Comparison of ENCODE assay signal across 26 cellular contexts in genomic region chr5:18999478-18999877, GRCh38.
"Had no signal": no experiment of that assay in that cellular context is flagged by ENCODE, and none has a peak within 500 bp of the region (broad histone marks: within the 10 kb centered on the region; RNA-seq: fewer than 3 reads in every experiment).

No MANE protein-coding gene starts in this region.

- H3K4me1 ChIP-seq: esophagus squamous epithelium, gastrocnemius medialis, heart right ventricle, left lung, lower lobe of right lung had no signal

- FAIRE-seq: endometrium, islet of Langerhans, keratinocyte had no signal

- H3K9me3 ChIP-seq: esophagus squamous epithelium, gastrocnemius medialis, lower lobe of right lung, mucosa of descending colon had no signal

- H3K4me3 ChIP-seq: esophagus squamous epithelium, gastrocnemius medialis, heart right ventricle, left lung, lower lobe of right lung, mucosa of descending colon had no signal

- ATAC-seq: effector memory CD8-positive, alpha-beta T cell; esophagus mucosa; gastrocnemius medialis; heart right ventricle; left cardiac atrium; left lung; left ventricle myocardium superior; lower lobe of right lung; mucosa of descending colon; naive thymus-derived CD8-positive, alpha-beta T cell had no signal

- DNase-seq: cortex of kidney; effector CD8-positive, alpha-beta T cell; effector memory CD8-positive, alpha-beta T cell; endodermal cell; erythroblast; esophagus squamous epithelium; foreskin fibroblast; foreskin melanocyte; gastrocnemius medialis; glutamatergic neuron; head of caudate nucleus; heart right ventricle; hippocampal formation; left cardiac atrium; left lung; left ventricle myocardium superior; lower lobe of right lung; mesenchymal stem cell; mucosa of descending colon; naive B cell; naive thymus-derived CD8-positive, alpha-beta T cell had no signal

- H3K36me3 ChIP-seq: esophagus squamous epithelium, gastrocnemius medialis, heart right ventricle, left lung, lower lobe of right lung had no signal

- H3K27me3 ChIP-seq: esophagus squamous epithelium, gastrocnemius medialis, heart right ventricle, left lung had no signal

- H3K27ac ChIP-seq: epithelial cell of prostate, esophagus squamous epithelium, gastrocnemius medialis, heart right ventricle, left lung, lower lobe of right lung had no signal
